21 cellular contexts compared by ENCODE assay signal in the genomic region with DNA sequence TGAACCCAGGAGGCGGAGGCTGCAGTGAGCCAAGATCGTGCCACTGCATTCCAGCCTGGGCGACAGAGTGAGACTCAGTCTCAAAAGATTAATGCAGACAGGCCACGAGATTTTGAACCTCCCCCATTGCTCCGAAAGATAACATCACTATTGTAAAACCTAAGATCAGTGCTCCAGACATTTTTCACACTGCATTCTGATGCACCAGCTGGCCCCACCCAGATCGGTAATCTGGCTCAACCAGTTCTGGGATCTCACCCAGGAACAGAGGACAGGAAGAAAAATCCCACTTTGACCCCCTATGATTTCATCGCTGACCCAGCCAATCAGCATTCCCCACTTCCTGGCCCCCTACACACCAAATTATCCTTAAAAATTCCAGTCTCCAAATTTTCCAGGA. TPM values are rescaled to one million over a fixed set of nuclear protein-coding genes. Genes with fewer than 3 reads are reported as not detected.
A peak's percentile ranks its signal among the peaks of the same experiment; 100 is the strongest.
DNase-seq lines count a peak whose midpoint lies in the region; ATAC-seq and TF ChIP-seq lines count a peak whose summit lies in the region.
"Had no signal": no experiment of that assay in that cellular context is flagged by ENCODE, and none has a peak within 500 bp of the region (broad histone marks: within the 10 kb centered on the region; RNA-seq: fewer than 3 reads in every experiment).

No MANE protein-coding gene starts in this region.

- H3K4me1 Mint-ChIP-seq in progenitor cell of endocrine pancreas (ENCODE audit: low read depth) = peaks cover 38% of the 10 kb centered on the region
- H3K4me1 Mint-ChIP-seq: activated naive CD4-positive, alpha-beta T cell treated with anti-CD3 and anti-CD28 coated beads, Interleukin-2, amount 10 ng/mL, durations not matched to agents 7 days and 5 days had no signal

- no peak overlapping the region for H3K4me3 ChIP-seq in RWPE2 (ENCODE audit: severe bottlenecking)
- H3K4me3 ChIP-seq in fibroblast of the aortic adventitia (ENCODE audit: low read depth, low read length) = no peak overlapping the region
- H3K4me3 ChIP-seq: ascending aorta, heart right ventricle, lung had no signal

- TF ChIP-seq CTCF in RWPE2 (IDR thresholded peaks at IDR 0.05; ENCODE audit: poor library complexity, severe bottlenecking) (no peak), fibroblast of the aortic adventitia (IDR thresholded peaks at IDR 0.05; ENCODE audit: insufficient read depth, low read length) (no peak), progenitor cell of endocrine pancreas (IDR thresholded peaks at IDR 0.05; ENCODE audit: unreplicated experiment) (no peak)

- H3K36me3 ChIP-seq in RWPE2 (ENCODE audit: low read depth) = no peaks in the 10 kb centered on the region
- H3K36me3 ChIP-seq: ascending aorta had no signal

- ATAC-seq in RWPE2 (ENCODE audit: low read depth) (peak; percentile 82), GM18870 (IDR thresholded peaks at IDR 0.05; ENCODE audit: unreplicated experiment) (no peak), HG03196 (IDR thresholded peaks at IDR 0.05; ENCODE audit: unreplicated experiment) (no peak)
- ATAC-seq: activated T-cell treated with anti-CD3 and anti-CD28 coated beads, Interleukin-2, amount 50 U/mL, for 72 hours; heart right ventricle; right cardiac atrium had no signal

- no peaks in the 10 kb centered on the region for H3K36me3 Mint-ChIP-seq in progenitor cell of endocrine pancreas (ENCODE audit: insufficient read depth)

- H3K9me3 Mint-ChIP-seq in progenitor cell of endocrine pancreas (ENCODE audit: low read depth) = no peaks in the 10 kb centered on the region
- H3K9me3 Mint-ChIP-seq: activated naive CD4-positive, alpha-beta T cell treated with anti-CD3 and anti-CD28 coated beads, Interleukin-2, amount 10 ng/mL, durations not matched to agents 7 days and 5 days; activated T-cell treated with anti-CD3 and anti-CD28 coated beads, Interleukin-2, amount 50 U/mL, for 72 hours; CD4-positive, CD25-positive, alpha-beta regulatory T cell had no signal

- peak overlapping the region; percentile 1 for H3K27ac Mint-ChIP-seq in progenitor cell of endocrine pancreas
- H3K27ac Mint-ChIP-seq: activated naive CD4-positive, alpha-beta T cell treated with anti-CD3 and anti-CD28 coated beads, Interleukin-2, amount 10 ng/mL, durations not matched to agents 7 days and 5 days; activated T-cell treated with anti-CD3 and anti-CD28 coated beads, Interleukin-2, amount 50 U/mL, for 72 hours; CD4-positive, CD25-positive, alpha-beta regulatory T cell had no signal

- no peaks in the 10 kb centered on the region for H3K9me3 ChIP-seq in RWPE2 (ENCODE audit: severe bottlenecking)
- H3K9me3 ChIP-seq: ascending aorta, heart right ventricle had no signal

- peak overlapping the region; percentile 45 for H3K27ac ChIP-seq in RWPE2 (ENCODE audit: poor library complexity, severe bottlenecking)
- H3K27ac ChIP-seq: ascending aorta, heart right ventricle had no signal

- H3K27me3 ChIP-seq in RWPE2 (ENCODE audit: insufficient read depth, poor library complexity, severe bottlenecking) = no peaks in the 10 kb centered on the region
- H3K27me3 ChIP-seq: ascending aorta, heart right ventricle had no signal

- H3K27me3 Mint-ChIP-seq in progenitor cell of endocrine pancreas = no peaks in the 10 kb centered on the region
- H3K27me3 Mint-ChIP-seq: activated naive CD4-positive, alpha-beta T cell treated with anti-CD3 and anti-CD28 coated beads, Interleukin-2, amount 10 ng/mL, durations not matched to agents 7 days and 5 days; CD4-positive, CD25-positive, alpha-beta regulatory T cell had no signal

- H3K4me1 ChIP-seq in RWPE2 (ENCODE audit: insufficient read depth, poor library complexity, severe bottlenecking) = peaks cover 14% of the 10 kb centered on the region

- no peak overlapping the region for H3K4me3 Mint-ChIP-seq in progenitor cell of endocrine pancreas (ENCODE audit: low read depth)
- H3K4me3 Mint-ChIP-seq: activated naive CD4-positive, alpha-beta T cell treated with anti-CD3 and anti-CD28 coated beads, Interleukin-2, amount 10 ng/mL, durations not matched to agents 7 days and 5 days; activated T-cell treated with anti-CD3 and anti-CD28 coated beads, Interleukin-2, amount 50 U/mL, for 72 hours; CD4-positive, CD25-positive, alpha-beta regulatory T cell had no signal

- peak; percentile 34 for DNase-seq in EL
- no peak for DNase-seq in RWPE2 (ENCODE audit: low spot score)
- peak; percentile 38 for DNase-seq in fibroblast of the aortic adventitia (ENCODE audit: low read depth)
- no peak for DNase-seq in progenitor cell of endocrine pancreas (ENCODE audit: low spot score, unreplicated experiment)
- DNase-seq in activated CD4-positive, alpha-beta T cell treated with anti-CD3 and anti-CD28 coated beads for 4 hours = no peak
- no peak for DNase-seq in activated CD4-positive, alpha-beta T cell treated with anti-CD3 and anti-CD28 coated beads, Interleukin-2, amount 50 U/mL, for 48 hours
- DNase-seq: activated naive CD4-positive, alpha-beta T cell treated with anti-CD3 and anti-CD28 coated beads, Interleukin-2, amount 10 ng/mL, durations not matched to agents 7 days and 5 days; activated T-cell treated with anti-CD3 and anti-CD28 coated beads, Interleukin-2, amount 50 U/mL, for 72 hours; CD4-positive, CD25-positive, alpha-beta regulatory T cell; DMS153; heart right ventricle; NCI-H1105; NCI-H2081 treated with DMSO at 0.1 percent for 48 hours; NCI-H510A; NK-92 treated with Interleukin-12 subunit alpha and Interleukin-12 subunit beta, amount 100 ng/mL, for 24 hours; T1000 had no signal

RNA-seq across cellular contexts. Expression of gene CSRP1, which starts 10.7 kb away (rescaled TPM):
- total RNA-seq in fibroblast of the aortic adventitia (ENCODE audit: low replicate concordance) (86.9 and 120 TPM in 2 replicates), progenitor cell of endocrine pancreas (19.4 and 23.2 TPM in 2 replicates)

RNA-seq across cellular contexts. Expression of gene NAV1, which starts 21.3 kb away (rescaled TPM):
- total RNA-seq in fibroblast of the aortic adventitia (ENCODE audit: low replicate concordance) (29.8 and 136 TPM in 2 replicates), progenitor cell of endocrine pancreas (53.4 and 55.2 TPM in 2 replicates)

RNA-seq across cellular contexts. Expression of gene PHLDA3, which starts 48.6 kb away (rescaled TPM):
- total RNA-seq in fibroblast of the aortic adventitia (ENCODE audit: low replicate concordance) (68.6 and 164 TPM in 2 replicates), progenitor cell of endocrine pancreas (21.2 and 31.3 TPM in 2 replicates)

Comparison
In these comparisons a context has a peak if more than half of its experiments do, and no peak if none do; other contexts are left out.
1. DNase-seq: peak in EL (single experiment) and fibroblast of the aortic adventitia (single experiment); none in RWPE2 (single experiment), progenitor cell of endocrine pancreas (single experiment), activated CD4-positive, alpha-beta T cell treated with anti-CD3 and anti-CD28 coated beads for 4 hours (0 of 2) and activated CD4-positive, alpha-beta T cell treated with anti-CD3 and anti-CD28 coated beads, Interleukin-2, amount 50 U/mL, for 48 hours (0 of 2).